ENCODE assay signal across 23 cellular contexts in genomic region chr13:98986226-98986846, GRCh38. TPM values are rescaled to one million over a fixed set of nuclear protein-coding genes. Genes with fewer than 3 reads are reported as not detected.
A peak's percentile ranks its signal among the peaks of the same experiment; 100 is the strongest.
DNase-seq lines count a peak whose midpoint lies in the region; ATAC-seq and TF ChIP-seq lines count a peak whose summit lies in the region.
"Had no signal": no experiment of that assay in that cellular context is flagged by ENCODE, and none has a peak within 500 bp of the region (broad histone marks: within the 10 kb centered on the region; RNA-seq: fewer than 3 reads in every experiment).

No MANE protein-coding gene starts in this region.

- H4K20me1 ChIP-seq in HCT116 (ENCODE audit: insufficient read depth): no peaks in the 10 kb centered on the region

- H3K4me3 ChIP-seq in HCT116 (replicated peaks in 1 of 2; ENCODE audit: low read depth in 1 of 2, low read length in 2 of 2) (no peak overlapping the region), liver (ENCODE audit: low read depth in 1 of 3, low read length in 3 of 3) (no peak overlapping the region), colonic mucosa (no peak overlapping the region)
- H3K4me3 ChIP-seq: GM12878, heart left ventricle, ovary had no signal

- no peak for TF ChIP-seq POLR2A in HCT116 (IDR thresholded peaks at IDR 0.05; ENCODE audit: borderline replicate concordance, extremely low read depth, insufficient read depth, insufficient read length)

- H3K9me3 ChIP-seq in HCT116 (ENCODE audit: control insufficient read depth in 1 of 2, insufficient read depth in 1 of 2, low read depth in 1 of 2, low read length in 2 of 2) (no peaks in the 10 kb centered on the region), liver (ENCODE audit: control insufficient read depth in 4 of 4, low read length in 3 of 4) (no peaks in the 10 kb centered on the region), colonic mucosa (no peaks in the 10 kb centered on the region)
- H3K9me3 ChIP-seq: heart left ventricle, ovary had no signal

- RAD21 ChIA-PET in HCT116 (lab: Charles Lee; ENCODE audit: low non-redundant PET in 1 of 2, low total read pairs in 2 of 2, uncharacterized antibody in 2 of 2, unreplicated experiment in 2 of 2): no interaction called here

- POLR2A ChIA-PET in HCT116 (lab: Charles Lee): interaction anchor here (1.0 to 1.5 kb wide), 2 partner anchors 8 to 47 kb away, joined by 3 read pairs; partner anchors contain the start of gene DOCK9

- H2AFZ ChIP-seq in HCT116 (ENCODE audit: low read depth, low read length, poor library complexity, severe bottlenecking): no peak overlapping the region

- BruUV-seq in HCT116 (replicated peaks; lab: Mats Ljungman, UMichigan): no TSS peak

- H3K9ac ChIP-seq in HCT116 (ENCODE audit: low read length) (no peak overlapping the region), liver (ENCODE audit: low read depth in 1 of 2, low read length in 2 of 2) (no peak overlapping the region), colonic mucosa (ENCODE audit: low read depth in 2 of 2, low read length in 2 of 2) (no peak overlapping the region)

- H3K9me2 ChIP-seq in HCT116 (ENCODE audit: insufficient read depth): no peaks in the 10 kb centered on the region

- peak overlapping the region; percentile 10 for H3K4me2 ChIP-seq in HCT116 (ENCODE audit: low read length)

- H3K36me3 ChIP-seq in HCT116 (ENCODE audit: control insufficient read depth in 1 of 2, insufficient read depth in 2 of 2, low read length in 2 of 2) (no peaks in the 10 kb centered on the region), liver (ENCODE audit: control insufficient read depth in 4 of 4, insufficient read depth in 3 of 4, low read depth in 1 of 4, low read length in 3 of 4) (no peaks in the 10 kb centered on the region), colonic mucosa (no peaks in the 10 kb centered on the region)
- H3K36me3 ChIP-seq: heart left ventricle, ovary had no signal

- DNase-seq in HCT116 (ENCODE audit: low read depth, low spot score): no peak
- DNase-seq in OCI-M1 (lab: John Stamatoyannopoulos, UW): peak; percentile 10
- no peak for DNase-seq in colonic mucosa
- no peak for DNase-seq in activated effector memory CD4-positive, alpha-beta T cell treated with anti-CD3 and anti-CD28 coated beads, Interleukin-2, amount 50 U/mL, for 16 hours
- no peak for DNase-seq in epidermal melanocyte (ENCODE audit: insufficient read length, low spot score)
- DNase-seq: activated CD4-positive, alpha-beta T cell treated with anti-CD3 and anti-CD28 coated beads, Interleukin-2, amount 50 U/mL, for 48 hours; activated naive CD4-positive, alpha-beta T cell treated with anti-CD3 and anti-CD28 coated beads for 36 hours; DMS153; GDM1; heart left ventricle; HFFc6; immature natural killer cell; mammary epithelial cell; NCI-H1092; NCI-H2029 treated with DMSO at 0.1 percent for 48 hours; ovary; SIG-M5; stimulated activated CD8-positive, alpha-beta memory T cell treated with anti-CD3 and anti-CD28 coated beads, Interleukin-4, amount 100 ng/mL, for 48 hours had no signal

- intact Hi-C loops in HCT116 (cut with micrococcal nuclease) (no loop called here), colonic mucosa (cut with DNase I) (no loop called here)

- H3K27ac ChIP-seq in 22Rv1 (peak overlapping the region; percentile 66), HCT116 (ENCODE audit: low read depth, low read length) (no peak overlapping the region), liver (ENCODE audit: low read depth in 1 of 2, low read length in 2 of 2) (no peak overlapping the region), colonic mucosa (no peak overlapping the region)

- H3K27me3 ChIP-seq in HCT116 (ENCODE audit: insufficient read depth, low read length): no peaks in the 10 kb centered on the region
- H3K27me3 ChIP-seq in liver (ENCODE audit: control insufficient read depth in 4 of 4, insufficient read depth in 4 of 4, low read length in 3 of 4): no peaks in the 10 kb centered on the region
- no peaks in the 10 kb centered on the region for H3K27me3 ChIP-seq in colonic mucosa
- H3K27me3 ChIP-seq: heart left ventricle, ovary had no signal

- peaks cover 0 to 28% of the 10 kb centered on the region in 2 experiments; a peak in 2 of 4 replicates for H3K4me1 ChIP-seq in HCT116 (ENCODE audit: control insufficient read depth in 1 of 2, insufficient read depth in 2 of 2, low read length in 2 of 2)
- H3K4me1 ChIP-seq in liver (ENCODE audit: control insufficient read depth in 4 of 4, insufficient read depth in 4 of 4, low read length in 3 of 4): peaks cover 2 to 17% (median 10%) of the 10 kb centered on the region in 4 donors
- H3K4me1 ChIP-seq in colonic mucosa: no peaks in the 10 kb centered on the region

- CTCF ChIA-PET in HCT116 (lab: Charles Lee): no interaction called here

- WGBS in liver: 58% methylated on average over 8 of the region's 8 CpGs

- no peak for TF ChIP-seq CTCF in 22Rv1 (IDR thresholded peaks at IDR 0.05)
- no peak for TF ChIP-seq CTCF in HCT116 (IDR thresholded peaks at IDR 0.05 in 2 of 3, conservative IDR thresholded peaks at IDR 0.05 in 1 of 3; ENCODE audit: borderline replicate concordance in 1 of 3, insufficient read depth in 1 of 3, low read depth in 2 of 3, low read length in 2 of 3)
- no peak for TF ChIP-seq CTCF in liver (IDR thresholded peaks at IDR 0.05; ENCODE audit: low read depth, low read length, missing input control)
- no peak for TF ChIP-seq CTCF in colonic mucosa (IDR thresholded peaks at IDR 0.05)

- no peak for TF ChIP-seq RAD21 in HCT116 (IDR thresholded peaks at IDR 0.05; ENCODE audit: low read depth)
- TF ChIP-seq RAD21 in liver (IDR thresholded peaks at IDR 0.05): no peak

- H3K79me2 ChIP-seq in HCT116 (ENCODE audit: insufficient read depth, low read length): no peaks in the 10 kb centered on the region; the same call in 1 of the 2 replicates

- no peak for ATAC-seq in HCT116
- no peak for ATAC-seq in HG02759 (IDR thresholded peaks at IDR 0.05; ENCODE audit: unreplicated experiment)
- ATAC-seq: GM12878 had no signal

TF ChIP-seq in HCT116, 20 proteins besides CTCF, POLR2A, EP300 and RAD21:
- TF ChIP-seq SIN3A (IDR thresholded peaks at IDR 0.05; ENCODE audit: low read depth) (no peak), SP1 (IDR thresholded peaks at IDR 0.05; ENCODE audit: low read depth) (no peak), CEBPB (IDR thresholded peaks at IDR 0.05; ENCODE audit: low read depth) (no peak), EZH2phosphoT487 (IDR thresholded peaks at IDR 0.05; ENCODE audit: borderline replicate concordance) (no peak)

TF ChIP-seq in liver, 16 proteins besides CTCF, POLR2A, EP300 and RAD21:
- TF ChIP-seq HNF4G (IDR thresholded peaks at IDR 0.05) (peak; percentile 31), EGR1 (IDR thresholded peaks at IDR 0.05; ENCODE audit: low read depth in 2 of 2) (no peak), SP1 (IDR thresholded peaks at IDR 0.05) (peak; percentile 52), YY1 (IDR thresholded peaks at IDR 0.05) (no peak), GABPA (IDR thresholded peaks at IDR 0.05 in 1 of 2, conservative IDR thresholded peaks at IDR 0.05 in 1 of 2) (no peak), HNF4A (conservative IDR thresholded peaks at IDR 0.05) (peak; percentile 77 to 79)

RNA-seq across cellular contexts. Expression of gene DOCK9, which starts 8.5 kb away (rescaled TPM):
- total RNA-seq in HCT116 (2021; ENCODE audit: unreplicated experiment) (58.8 TPM), liver (10 to 100 TPM in 1 of 2 donors, 1 to 10 TPM in 1; 9.6 to 31.3 TPM), colonic mucosa (10 to 100 TPM; 42.3 to 52.4 TPM)
- polyA plus RNA-seq in HCT116 (2012): 41.9 and 42.8 TPM in 2 replicates
- 10 to 100 TPM in 1 of 2 donors, 1 to 10 TPM in 1; 5.4 to 11.5 TPM for polyA plus RNA-seq in liver
- polyA plus RNA-seq: CD14-positive monocyte had no signal
